In the genomic region with DNA sequence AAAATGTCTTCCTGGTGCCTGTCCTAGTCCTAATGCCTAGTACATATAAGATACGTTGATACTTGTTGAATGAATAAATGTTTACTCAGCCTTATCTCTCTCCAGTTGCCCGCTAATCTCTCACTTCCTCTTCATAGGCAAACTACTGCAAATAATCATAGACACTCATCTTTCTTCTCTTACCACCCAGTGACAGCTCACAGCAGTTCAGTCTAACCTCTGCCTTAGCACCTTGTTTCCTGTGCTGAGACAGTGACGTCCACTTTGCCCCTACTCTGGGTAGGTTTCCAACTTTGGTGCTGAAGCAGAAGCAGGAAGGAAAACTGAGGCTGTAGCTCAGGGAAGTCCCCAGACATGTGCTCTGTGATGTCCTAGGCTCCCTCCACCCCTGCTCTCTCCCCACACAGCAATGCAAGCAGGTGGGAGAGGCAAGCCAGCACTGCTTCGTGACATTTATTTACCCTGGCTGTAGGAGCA, we compare ENCODE assay signal across 10 cellular contexts. TPM values are rescaled to one million over a fixed set of nuclear protein-coding genes. Genes with fewer than 3 reads are reported as not detected.
DNase-seq lines count a peak whose midpoint lies in the region; ATAC-seq and TF ChIP-seq lines count a peak whose summit lies in the region.
"Had no signal": no experiment of that assay in that cellular context is flagged by ENCODE, and none has a peak within 500 bp of the region (broad histone marks: within the 10 kb centered on the region; RNA-seq: fewer than 3 reads in every experiment).

No MANE protein-coding gene starts in this region.

- H3K36me3 ChIP-seq in endodermal cell (ENCODE audit: control insufficient read depth, insufficient read depth, low read length) (no peaks in the 10 kb centered on the region), adrenal gland (replicated peaks in 1 of 2) (no peaks in the 10 kb centered on the region)
- no peaks in the 10 kb centered on the region for H3K36me3 ChIP-seq in CD8-positive, alpha-beta T cell (ENCODE audit: insufficient read depth, low read length)

- no peak overlapping the region for H3K27ac Mint-ChIP-seq in endodermal cell
- H3K27ac Mint-ChIP-seq in CD8-positive, alpha-beta T cell = no peak overlapping the region

- no peak overlapping the region for H3K27ac ChIP-seq in endodermal cell (ENCODE audit: low read depth, low read length)
- H3K27ac ChIP-seq in adrenal gland = no peak overlapping the region
- H3K27ac ChIP-seq in CD8-positive, alpha-beta T cell (ENCODE audit: low read depth, low read length) = no peak overlapping the region

- H3K4me3 ChIP-seq in endodermal cell (ENCODE audit: low read length) = peak overlapping the region; percentile 36
- no peak overlapping the region for H3K4me3 ChIP-seq in adrenal gland
- no peak overlapping the region for H3K4me3 ChIP-seq in CD8-positive, alpha-beta T cell (ENCODE audit: low read depth, low read length)

- H3K4me3 Mint-ChIP-seq in endodermal cell = no peak overlapping the region
- no peak overlapping the region for H3K4me3 Mint-ChIP-seq in CD8-positive, alpha-beta T cell

- POLR2A ChIA-PET in CD8-positive, alpha-beta T cell (lab: Charles Lee) = no interaction called here

- intact Hi-C loops in adrenal gland (cut with DNase I) = no loop called here
- intact Hi-C loops in CD8-positive, alpha-beta T cell (cut with DNase I, micrococcal nuclease) = no loop called here

- no peak for TF ChIP-seq POLR2A in adrenal gland (IDR thresholded peaks at IDR 0.05)

- H3K9ac ChIP-seq in endodermal cell (ENCODE audit: extremely low read depth, low read length, poor library complexity, severe bottlenecking) = no peak overlapping the region

- 89 to 100% methylated on average over 2 to 4 of the region's 4 CpGs for WGBS in endodermal cell (ENCODE audit: insufficient coverage in 1 of 2, insufficient read length in 1 of 2), 2 experiments
- WGBS in adrenal gland, 4 donors = 77 to 89% (median 84%) methylated on average over 4 of the region's 4 CpGs

- H3K9me3 ChIP-seq in endodermal cell (ENCODE audit: control insufficient read depth, low read length) (peaks cover 12% of the 10 kb centered on the region), adrenal gland (replicated peaks in 1 of 3) (no peaks in the 10 kb centered on the region)
- no peaks in the 10 kb centered on the region for H3K9me3 ChIP-seq in CD8-positive, alpha-beta T cell (ENCODE audit: low read length)

- ATAC-seq in GM21381 (IDR thresholded peaks at IDR 0.05; ENCODE audit: unreplicated experiment) (peak; percentile 93), HG03565 (IDR thresholded peaks at IDR 0.05; ENCODE audit: unreplicated experiment) (peak; percentile 74), HG03439 (IDR thresholded peaks at IDR 0.05; ENCODE audit: unreplicated experiment) (no peak)
- ATAC-seq in CD8-positive, alpha-beta T cell = no peak

- DNase-seq in DMS53 (lab: John Stamatoyannopoulos, UW) = peak; percentile 86
- no peak for DNase-seq in endodermal cell
- no peak for DNase-seq in adrenal gland
- DNase-seq in CD8-positive, alpha-beta T cell = no peak
- no peak for DNase-seq in ecto neural progenitor cell (ENCODE audit: low spot score)
- DNase-seq: AML-193, posterior cingulate gyrus had no signal

- H3K27me3 ChIP-seq in endodermal cell (ENCODE audit: control insufficient read depth, insufficient read depth, low read length, poor library complexity, severe bottlenecking) (no peaks in the 10 kb centered on the region), adrenal gland (no peaks in the 10 kb centered on the region)
- H3K27me3 ChIP-seq in CD8-positive, alpha-beta T cell (ENCODE audit: insufficient read depth, low read length) = no peaks in the 10 kb centered on the region

- H3K27me3 Mint-ChIP-seq in endodermal cell (ENCODE audit: insufficient read depth) = no peaks in the 10 kb centered on the region
- H3K27me3 Mint-ChIP-seq in CD8-positive, alpha-beta T cell (ENCODE audit: low read depth) = peaks cover 3% of the 10 kb centered on the region

- H3K4me1 ChIP-seq in endodermal cell (ENCODE audit: control insufficient read depth, insufficient read depth, low read length) (peaks cover 3% of the 10 kb centered on the region), adrenal gland (replicated peaks in 1 of 2) (no peaks in the 10 kb centered on the region)
- H3K4me1 ChIP-seq in CD8-positive, alpha-beta T cell (ENCODE audit: insufficient read depth, low read length) = no peaks in the 10 kb centered on the region

- CTCF ChIA-PET in CD8-positive, alpha-beta T cell (lab: Charles Lee) = no interaction called here

- TF ChIP-seq CTCF in endodermal cell (conservative IDR thresholded peaks at IDR 0.05) (no peak), adrenal gland (IDR thresholded peaks at IDR 0.05) (no peak)
- no peak for TF ChIP-seq CTCF in CD8-positive, alpha-beta T cell (IDR thresholded peaks at IDR 0.05)

- peaks cover 9% of the 10 kb centered on the region for H3K4me1 Mint-ChIP-seq in endodermal cell
- no peaks in the 10 kb centered on the region for H3K4me1 Mint-ChIP-seq in CD8-positive, alpha-beta T cell (ENCODE audit: low read depth)

- H3K9me3 Mint-ChIP-seq in endodermal cell = no peaks in the 10 kb centered on the region
- H3K9me3 Mint-ChIP-seq in CD8-positive, alpha-beta T cell = peaks cover 2% of the 10 kb centered on the region

- no peaks in the 10 kb centered on the region for H3K36me3 Mint-ChIP-seq in endodermal cell (ENCODE audit: low read depth)
- H3K36me3 Mint-ChIP-seq in CD8-positive, alpha-beta T cell = no peaks in the 10 kb centered on the region

RNA-seq across cellular contexts. Expression of a gene that starts 45.5 kb away (rescaled TPM):
- total RNA-seq in endodermal cell (1 to 10 TPM; 6.6 to 6.8 TPM), adrenal gland (10 to 100 TPM; 16.0 to 46.6 (median 30.3) TPM)
- polyA plus RNA-seq in endodermal cell (2013, experiment 1 of 2) = 16.6 TPM
- polyA plus RNA-seq in endodermal cell (2013, experiment 2 of 2) = 17.3 TPM
- polyA plus RNA-seq in adrenal gland = 10 to 100 TPM in 2 of 3 donors, 1 to 10 TPM in 1; 7.9 to 17.8 (median 16.2) TPM
- not detected for total RNA-seq in CD8-positive, alpha-beta T cell

Comparison
In these comparisons a context has a peak if more than half of its experiments do, and no peak if none do; other contexts are left out.
1. ATAC-seq: peak in GM21381 (single experiment) and HG03565 (single experiment); none in HG03439 (single experiment) and CD8-positive, alpha-beta T cell (single experiment).
2. RNA of a gene that starts 45.5 kb away (total RNA-seq): 16.0 to 46.6 TPM in adrenal gland and 6.6 to 6.8 TPM in endodermal cell; not detected in CD8-positive, alpha-beta T cell; every median in the first group is over 4 times any median in the second.